17 cellular contexts compared by ENCODE assay signal in genomic region chr11:94939346-94939745, GRCh38. TPM values are rescaled to one million over a fixed set of nuclear protein-coding genes. Genes with fewer than 3 reads are reported as not detected.
DNase-seq lines count a peak whose midpoint lies in the region; ATAC-seq and TF ChIP-seq lines count a peak whose summit lies in the region.
"Had no signal": no experiment of that assay in that cellular context is flagged by ENCODE, and none has a peak within 500 bp of the region (broad histone marks: within the 10 kb centered on the region; RNA-seq: fewer than 3 reads in every experiment).

No MANE protein-coding gene starts in this region.

- DNase-seq in SK-N-SH (no peak), adrenal gland (no peak), osteoblast (ENCODE audit: insufficient read length, low spot score, missing footprints) (no peak), NCI-H1694 treated with DMSO at 0.1 percent for 48 hours (lab: John Stamatoyannopoulos, UW) (no peak)
- DNase-seq: Calu3; CD8-positive, alpha-beta T cell; DMS79 treated with DMSO at 0.1 percent for 48 hours; GF-D8; GOT3; H7; HFFc6 had no signal

- H3K4me3 ChIP-seq in SK-N-SH (ENCODE audit: low read depth in 2 of 2, low read length in 1 of 2): no peak overlapping the region
- no peak overlapping the region for H3K4me3 ChIP-seq in adrenal gland
- no peak overlapping the region for H3K4me3 ChIP-seq in gastroesophageal sphincter
- no peak overlapping the region for H3K4me3 ChIP-seq in osteoblast (ENCODE audit: insufficient read depth, low read length)
- H3K4me3 ChIP-seq: BLaER1 treated with 17β-estradiol and CSF1 and Interleukin-3, amounts not matched to agents 10 nM and 100 nM had no signal

- no peak overlapping the region for H3K9ac ChIP-seq in SK-N-SH
- H3K9ac ChIP-seq: BLaER1 treated with 17β-estradiol and CSF1 and Interleukin-3, amounts not matched to agents 10 nM and 100 nM had no signal

- TF ChIP-seq POLR2A in adrenal gland (IDR thresholded peaks at IDR 0.05): no peak
- no peak for TF ChIP-seq POLR2A in gastroesophageal sphincter (IDR thresholded peaks at IDR 0.05)

- H3K4me1 ChIP-seq in SK-N-SH (ENCODE audit: control insufficient read depth in 1 of 2, insufficient read depth in 2 of 2, low read depth in 1 of 2, low read length in 1 of 2): peaks cover 19 to 20% of the 10 kb centered on the region in 2 experiments
- H3K4me1 ChIP-seq in adrenal gland (replicated peaks in 1 of 2): peaks cover 6 to 13% of the 10 kb centered on the region in 2 donors
- H3K4me1 ChIP-seq in gastroesophageal sphincter: peaks cover 5 to 26% (median 9%) of the 10 kb centered on the region in 3 donors
- H3K4me1 ChIP-seq in osteoblast (ENCODE audit: insufficient read depth, low read length): peaks cover 20% of the 10 kb centered on the region

- CTCF ChIA-PET in SK-N-SH (lab: Yijun Ruan, JAX): no interaction called here

- ATAC-seq in SK-N-SH treated with all-trans-retinoic acid at 6 μM for 48 hours (no peak), gastroesophageal sphincter (no peak), GM21786 (IDR thresholded peaks at IDR 0.05; ENCODE audit: unreplicated experiment) (no peak)
- ATAC-seq: CD8-positive, alpha-beta T cell; HCT116 had no signal

- H3K9me3 ChIP-seq in SK-N-SH (no peaks in the 10 kb centered on the region), adrenal gland (replicated peaks in 1 of 3) (no peaks in the 10 kb centered on the region), gastroesophageal sphincter (no peaks in the 10 kb centered on the region), osteoblast (ENCODE audit: low read depth, low read length) (no peaks in the 10 kb centered on the region)
- H3K9me3 ChIP-seq: BLaER1 treated with 17β-estradiol and CSF1 and Interleukin-3, amounts not matched to agents 10 nM and 100 nM had no signal

- WGBS in SK-N-SH (ENCODE audit: low lambda C conversion rate): 92% methylated on average over 2 of the region's 2 CpGs
- 81 to 95% (median 89%) methylated on average over 2 of the region's 2 CpGs for WGBS in adrenal gland, 4 donors
- WGBS in gastroesophageal sphincter (ENCODE audit: low coverage in 1 of 2), 2 donors: 90 to 100% methylated on average over 2 of the region's 2 CpGs

- TF ChIP-seq RAD21 in SK-N-SH (IDR thresholded peaks at IDR 0.05; ENCODE audit: low read length): no peak

- H3K4me2 ChIP-seq in SK-N-SH: no peak overlapping the region
- no peak overlapping the region for H3K4me2 ChIP-seq in osteoblast (ENCODE audit: insufficient read depth, low read length)
- H3K4me2 ChIP-seq: BLaER1 treated with 17β-estradiol and CSF1 and Interleukin-3, amounts not matched to agents 10 nM and 100 nM had no signal

- no peaks in the 10 kb centered on the region for H3K27me3 ChIP-seq in SK-N-SH (ENCODE audit: insufficient read depth)
- no peaks in the 10 kb centered on the region for H3K27me3 ChIP-seq in adrenal gland
- H3K27me3 ChIP-seq in gastroesophageal sphincter: no peaks in the 10 kb centered on the region
- no peaks in the 10 kb centered on the region for H3K27me3 ChIP-seq in osteoblast (ENCODE audit: insufficient read depth, low read length)
- H3K27me3 ChIP-seq: BLaER1 treated with 17β-estradiol and CSF1 and Interleukin-3, amounts not matched to agents 10 nM and 100 nM had no signal

- H3K27ac ChIP-seq in SK-N-SH (ENCODE audit: low read depth in 2 of 2, low read length in 1 of 2): peak overlapping the region; percentile 84 to 96; a peak in 3 of 4 replicates
- H3K27ac ChIP-seq in adrenal gland: peak overlapping the region in 3 of 5 donors; percentile 35 to 85 (median 45)
- H3K27ac ChIP-seq in gastroesophageal sphincter: peak overlapping the region in 3 of 4 donors; percentile 9 to 77 (median 68)
- no peak overlapping the region for H3K27ac ChIP-seq in osteoblast (ENCODE audit: low read depth, low read length)
- H3K27ac ChIP-seq: 22Rv1; BLaER1 treated with 17β-estradiol and CSF1 and Interleukin-3, amounts not matched to agents 10 nM and 100 nM had no signal

- intact Hi-C loops in adrenal gland (cut with DNase I): no loop called here

- no peaks in the 10 kb centered on the region for H4K20me1 ChIP-seq in SK-N-SH (ENCODE audit: insufficient read depth)
- H4K20me1 ChIP-seq in osteoblast (ENCODE audit: insufficient read depth, low read length): no peaks in the 10 kb centered on the region
- H4K20me1 ChIP-seq: BLaER1 treated with 17β-estradiol and CSF1 and Interleukin-3, amounts not matched to agents 10 nM and 100 nM had no signal

- H3K36me3 ChIP-seq in SK-N-SH (replicated peaks in 1 of 2; ENCODE audit: control insufficient read depth in 1 of 2, insufficient read depth in 2 of 2, low read length in 1 of 2) (no peaks in the 10 kb centered on the region), adrenal gland (replicated peaks in 1 of 2) (no peaks in the 10 kb centered on the region), gastroesophageal sphincter (no peaks in the 10 kb centered on the region), osteoblast (ENCODE audit: insufficient read depth, low read length) (no peaks in the 10 kb centered on the region)
- H3K36me3 ChIP-seq: BLaER1 treated with 17β-estradiol and CSF1 and Interleukin-3, amounts not matched to agents 10 nM and 100 nM had no signal

- H2AFZ ChIP-seq in SK-N-SH (ENCODE audit: low read depth) (no peak overlapping the region), osteoblast (ENCODE audit: low read length) (no peak overlapping the region)

- TF ChIP-seq CTCF in SK-N-SH (IDR thresholded peaks at IDR 0.05): no peak
- TF ChIP-seq CTCF in adrenal gland (IDR thresholded peaks at IDR 0.05): no peak
- TF ChIP-seq CTCF in gastroesophageal sphincter (IDR thresholded peaks at IDR 0.05): no peak
- TF ChIP-seq CTCF in osteoblast (IDR thresholded peaks at IDR 0.05; ENCODE audit: extremely low read depth, low read depth, low read length): no peak

- POLR2A ChIA-PET in SK-N-SH (lab: Yijun Ruan, JAX): no interaction called here

- H3K79me2 ChIP-seq in SK-N-SH (ENCODE audit: insufficient read depth): no peaks in the 10 kb centered on the region
- no peaks in the 10 kb centered on the region for H3K79me2 ChIP-seq in osteoblast (ENCODE audit: insufficient read depth, low read length)

- peaks cover 26% of the 10 kb centered on the region for H3F3A ChIP-seq in SK-N-SH (replicated peaks; ENCODE audit: insufficient read depth)

- TF ChIP-seq EP300 in SK-N-SH (IDR thresholded peaks at IDR 0.05; ENCODE audit: borderline replicate concordance in 1 of 2, low read depth in 1 of 2, low read length in 1 of 2) (no peak), gastroesophageal sphincter (IDR thresholded peaks at IDR 0.05) (no peak)

- H3K9me2 ChIP-seq in SK-N-SH: no peaks in the 10 kb centered on the region

TF ChIP-seq in SK-N-SH, 30 proteins besides CTCF, POLR2A, EP300 and RAD21 (continues in another document):
- no peak for TF ChIP-seq POLR2AphosphoS5 (IDR thresholded peaks at IDR 0.05; ENCODE audit: low read depth, low read length)
- TF ChIP-seq CHD2 (IDR thresholded peaks at IDR 0.05; ENCODE audit: low read length, partially characterized antibody): no peak
- no peak for TF ChIP-seq NRF1 (IDR thresholded peaks at IDR 0.05; ENCODE audit: low read depth, low read length)
- no peak for TF ChIP-seq GABPA (IDR thresholded peaks at IDR 0.05; ENCODE audit: low read depth)
- no peak for TF ChIP-seq YY1 (IDR thresholded peaks at IDR 0.05; ENCODE audit: low read depth)

TF ChIP-seq in SK-N-SH treated with all-trans-retinoic acid at 6 μM for 48 hours, 23 proteins besides CTCF, POLR2A, EP300 and RAD21:
- TF ChIP-seq ZC3H10 (CRISPR knock-in tag; IDR thresholded peaks at IDR 0.05) (no peak), TCF4 (CRISPR knock-in tag; IDR thresholded peaks at IDR 0.05; ENCODE audit: borderline replicate concordance) (no peak)

RNA-seq across cellular contexts. Expression of gene CWC15, which starts 34.0 kb away (rescaled TPM):
- polyA plus RNA-seq in SK-N-SH (2012; rRNA removed) (27.0 and 33.5 TPM in 2 replicates), adrenal gland (100 to 1,000 TPM in 2 of 3 donors, 10 to 100 TPM in 1; 80.7 to 218 (median 162) TPM)
- polyA plus RNA-seq in SK-N-SH (2012; cell fraction: cytosol; rRNA removed): 36.1 and 44.8 TPM in 2 replicates
- polyA plus RNA-seq in SK-N-SH (2012; cell fraction: nucleus; rRNA removed): 15.6 and 31.9 TPM in 2 replicates
- total RNA-seq in adrenal gland (10 to 100 TPM; 21.6 to 93.4 (median 53.9) TPM), gastroesophageal sphincter (10 to 100 TPM; 32.9 to 54.8 (median 44.1) TPM), osteoblast (31.8 and 32.9 TPM in 2 replicates)

RNA-seq across cellular contexts. Expression of gene KDM4D, which starts 34.2 kb away (rescaled TPM):
- polyA plus RNA-seq in SK-N-SH (2012; rRNA removed): 1.1 and 1.2 TPM in 2 replicates
- polyA plus RNA-seq in SK-N-SH (2012; cell fraction: cytosol; rRNA removed): 0.80 and 0.97 TPM in 2 replicates
- polyA plus RNA-seq in SK-N-SH (2012; cell fraction: nucleus; rRNA removed): 0.75 and 0.89 TPM in 2 replicates
- 1 to 10 TPM in 5 of 8 donors, under 1 TPM in 3; 0.84 to 2.4 (median 1.2) TPM for total RNA-seq in adrenal gland
- polyA plus RNA-seq in adrenal gland: 1 to 10 TPM in 1 of 3 donors, under 1 TPM in 2; 0.40 to 2.0 (median 0.47) TPM
- total RNA-seq in gastroesophageal sphincter: under 1 TPM; 0.67 to 0.89 (median 0.79) TPM
- total RNA-seq in osteoblast: 0.72 and 0.88 TPM in 2 replicates
